1 cellular context compared by ENCODE assay signal in the genomic region with DNA sequence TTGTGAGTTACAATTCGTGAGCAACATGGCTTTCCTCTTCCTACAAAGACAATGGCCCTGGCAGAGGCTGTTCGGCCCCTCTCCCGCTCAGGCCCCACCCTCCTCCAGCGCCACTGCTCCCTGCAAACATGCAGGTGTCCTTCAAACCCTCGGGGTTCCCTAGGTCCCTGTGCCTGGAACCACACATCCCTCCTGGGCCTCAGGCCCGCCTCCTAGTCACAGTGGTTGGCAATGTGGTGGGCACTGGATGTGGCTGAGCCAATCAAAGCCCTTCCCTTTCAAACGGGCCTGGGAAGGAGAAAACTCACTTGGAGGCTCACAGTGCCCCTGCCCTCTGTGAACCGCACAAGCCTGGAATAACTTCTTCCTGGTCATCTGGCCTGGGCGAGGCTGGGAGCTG.
TF ChIP-seq lines count a peak whose summit lies in the region.

No MANE protein-coding gene starts in this region.

TF ChIP-seq in HCT116, 20 proteins besides CTCF, POLR2A, EP300 and RAD21:
- TF ChIP-seq, protein P1, sequence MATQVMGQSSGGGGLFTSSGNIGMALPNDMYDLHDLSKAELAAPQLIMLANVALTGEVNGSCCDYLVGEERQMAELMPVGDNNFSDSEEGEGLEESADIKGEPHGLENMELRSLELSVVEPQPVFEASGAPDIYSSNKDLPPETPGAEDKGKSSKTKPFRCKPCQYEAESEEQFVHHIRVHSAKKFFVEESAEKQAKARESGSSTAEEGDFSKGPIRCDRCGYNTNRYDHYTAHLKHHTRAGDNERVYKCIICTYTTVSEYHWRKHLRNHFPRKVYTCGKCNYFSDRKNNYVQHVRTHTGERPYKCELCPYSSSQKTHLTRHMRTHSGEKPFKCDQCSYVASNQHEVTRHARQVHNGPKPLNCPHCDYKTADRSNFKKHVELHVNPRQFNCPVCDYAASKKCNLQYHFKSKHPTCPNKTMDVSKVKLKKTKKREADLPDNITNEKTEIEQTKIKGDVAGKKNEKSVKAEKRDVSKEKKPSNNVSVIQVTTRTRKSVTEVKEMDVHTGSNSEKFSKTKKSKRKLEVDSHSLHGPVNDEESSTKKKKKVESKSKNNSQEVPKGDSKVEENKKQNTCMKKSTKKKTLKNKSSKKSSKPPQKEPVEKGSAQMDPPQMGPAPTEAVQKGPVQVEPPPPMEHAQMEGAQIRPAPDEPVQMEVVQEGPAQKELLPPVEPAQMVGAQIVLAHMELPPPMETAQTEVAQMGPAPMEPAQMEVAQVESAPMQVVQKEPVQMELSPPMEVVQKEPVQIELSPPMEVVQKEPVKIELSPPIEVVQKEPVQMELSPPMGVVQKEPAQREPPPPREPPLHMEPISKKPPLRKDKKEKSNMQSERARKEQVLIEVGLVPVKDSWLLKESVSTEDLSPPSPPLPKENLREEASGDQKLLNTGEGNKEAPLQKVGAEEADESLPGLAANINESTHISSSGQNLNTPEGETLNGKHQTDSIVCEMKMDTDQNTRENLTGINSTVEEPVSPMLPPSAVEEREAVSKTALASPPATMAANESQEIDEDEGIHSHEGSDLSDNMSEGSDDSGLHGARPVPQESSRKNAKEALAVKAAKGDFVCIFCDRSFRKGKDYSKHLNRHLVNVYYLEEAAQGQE (IDR thresholded peaks at IDR 0.05; ENCODE audit: low read depth): no peak
- TF ChIP-seq ATF3 (IDR thresholded peaks at IDR 0.05): no peak
- no peak for TF ChIP-seq EZH2 (IDR thresholded peaks at IDR 0.05)
- no peak for TF ChIP-seq SIN3A (IDR thresholded peaks at IDR 0.05; ENCODE audit: low read depth)
- TF ChIP-seq EZH2phosphoT487 (IDR thresholded peaks at IDR 0.05; ENCODE audit: borderline replicate concordance): no peak
- no peak for TF ChIP-seq ELF1 (IDR thresholded peaks at IDR 0.05; ENCODE audit: borderline replicate concordance, low read depth)
- TF ChIP-seq POLR2AphosphoS5 (IDR thresholded peaks at IDR 0.05; ENCODE audit: low read depth, low read length): no peak
- no peak for TF ChIP-seq YY1 (IDR thresholded peaks at IDR 0.05; ENCODE audit: extremely low read depth, insufficient replicate concordance, low read depth, low read length)
- no peak for TF ChIP-seq CEBPB (IDR thresholded peaks at IDR 0.05; ENCODE audit: low read depth)
- TF ChIP-seq TCF7L2 (IDR thresholded peaks at IDR 0.05; ENCODE audit: borderline replicate concordance, extremely low read depth, insufficient read depth, insufficient read length): no peak
